9 cellular contexts compared by ENCODE assay signal in genomic region chr7:25846722-25847121, GRCh38.
A peak's percentile ranks its signal among the peaks of the same experiment; 100 is the strongest.
DNase-seq lines count a peak whose midpoint lies in the region; ATAC-seq, FAIRE-seq and TF ChIP-seq lines count a peak whose summit lies in the region.
"Had no signal": no experiment of that assay in that cellular context is flagged by ENCODE, and none has a peak within 500 bp of the region (broad histone marks: within the 10 kb centered on the region; RNA-seq: fewer than 3 reads in every experiment).

No MANE protein-coding gene starts in this region.

- H3K4me3 Mint-ChIP-seq in GM23338: no peak overlapping the region

- no peaks in the 10 kb centered on the region for H3K36me3 ChIP-seq in brain microvascular endothelial cell (replicated peaks)
- H3K36me3 ChIP-seq in thoracic aorta: no peaks in the 10 kb centered on the region
- H3K36me3 ChIP-seq in GM23338 (ENCODE audit: insufficient read depth): no peaks in the 10 kb centered on the region

- no peaks in the 10 kb centered on the region for H3F3A ChIP-seq in GM23338 (replicated peaks; ENCODE audit: low read depth)

- H4K20me1 ChIP-seq in GM23338 (replicated peaks; ENCODE audit: insufficient read depth): no peaks in the 10 kb centered on the region

- no peak overlapping the region for H3K27ac Mint-ChIP-seq in activated naive CD4-positive, alpha-beta T cell treated with anti-CD3 and anti-CD28 coated beads, Interleukin-2, amount 50 U/mL, for 72 hours
- H3K27ac Mint-ChIP-seq in GM23338: no peak overlapping the region

- no peak for ATAC-seq in thoracic aorta (ENCODE audit: insufficient number of reproducible peaks, low FRiP score, low read depth)
- no peak for ATAC-seq in activated naive CD4-positive, alpha-beta T cell treated with anti-CD3 and anti-CD28 coated beads, Interleukin-2, amount 50 U/mL, for 72 hours
- no peak for ATAC-seq in GM23338
- ATAC-seq in GM21515 (IDR thresholded peaks at IDR 0.05; ENCODE audit: unreplicated experiment): no peak

- DNase-seq in LHCN-M2 (ENCODE audit: low read depth) (peak; percentile 92), brain microvascular endothelial cell (peak; percentile 94), left kidney (ENCODE audit: low read depth, low spot score) (peak; percentile 77), thoracic aorta (ENCODE audit: low spot score) (no peak), GM23338 (ENCODE audit: low spot score) (no peak), GM12891 (ENCODE audit: insufficient read length, low spot score) (no peak)
- DNase-seq in activated naive CD4-positive, alpha-beta T cell treated with anti-CD3 and anti-CD28 coated beads, Interleukin-2, amount 50 U/mL, for 72 hours (ENCODE audit: low spot score in 2 of 2): no peak

- peaks cover 13% of the 10 kb centered on the region; the same call in 2 of the 3 replicates for H3K4me1 Mint-ChIP-seq in GM23338

- no peak for TF ChIP-seq POLR2A in GM12891 (IDR thresholded peaks at IDR 0.05; ENCODE audit: low read depth, low read length)

- in situ Hi-C loops in brain microvascular endothelial cell (cut with HindIII; ENCODE audit: low pct_ligation_motif_present, low sequenced_read_pairs): no loop called here

- H3K27ac ChIP-seq in brain microvascular endothelial cell: peak overlapping the region; percentile 97
- H3K27ac ChIP-seq in thoracic aorta: peak overlapping the region; percentile 81 to 89
- no peak overlapping the region for H3K27ac ChIP-seq in GM23338 (ENCODE audit: low read depth)
- H3K27ac ChIP-seq: PC-9 had no signal

- TF ChIP-seq CTCF in brain microvascular endothelial cell (IDR thresholded peaks at IDR 0.05; ENCODE audit: low read depth, low read length, missing control alignments) (no peak), thoracic aorta (IDR thresholded peaks at IDR 0.05) (no peak), GM23338 (conservative IDR thresholded peaks at IDR 0.05; ENCODE audit: low read depth in 2 of 2) (no peak)

- H3K4me3 ChIP-seq in brain microvascular endothelial cell (ENCODE audit: low read depth, low read length) (no peak overlapping the region), thoracic aorta (no peak overlapping the region), GM23338 (no peak overlapping the region)
- H3K4me3 ChIP-seq: PC-9 had no signal

- H2AFZ ChIP-seq in GM23338: no peak overlapping the region
- H2AFZ ChIP-seq: PC-9 had no signal

- H3K4me1 ChIP-seq in thoracic aorta (ENCODE audit: control insufficient read depth in 1 of 2, low read depth in 2 of 2) (peaks cover 44 to 98% of the 10 kb centered on the region in 2 donors), GM23338 (ENCODE audit: insufficient read depth) (peaks cover 5% of the 10 kb centered on the region; the same call in 1 of the 2 replicates)

- no peaks in the 10 kb centered on the region for H3K9me3 ChIP-seq in thoracic aorta

- H3K27me3 Mint-ChIP-seq in GM23338 (ENCODE audit: insufficient read depth, low read depth, poor library complexity): peaks cover 5% of the 10 kb centered on the region

- no peaks in the 10 kb centered on the region for H3K9me2 ChIP-seq in GM23338 (ENCODE audit: insufficient read depth)

- H3K79me2 ChIP-seq in GM23338 (replicated peaks; ENCODE audit: insufficient read depth): no peaks in the 10 kb centered on the region

- peaks cover 3 to 8% of the 10 kb centered on the region in 2 donors for H3K36me3 Mint-ChIP-seq in activated naive CD4-positive, alpha-beta T cell treated with anti-CD3 and anti-CD28 coated beads, Interleukin-2, amount 50 U/mL, for 72 hours
- no peaks in the 10 kb centered on the region for H3K36me3 Mint-ChIP-seq in GM23338 (ENCODE audit: low read depth)

- H3K27me3 ChIP-seq in brain microvascular endothelial cell (replicated peaks) (no peaks in the 10 kb centered on the region), thoracic aorta (replicated peaks; ENCODE audit: insufficient read depth) (no peaks in the 10 kb centered on the region), GM23338 (ENCODE audit: insufficient read depth) (peaks cover under 1% of the 10 kb centered on the region)

- H3K4me2 ChIP-seq in GM23338: no peak overlapping the region
- H3K4me2 ChIP-seq: PC-9 had no signal

- no peaks in the 10 kb centered on the region for H3K9me3 Mint-ChIP-seq in activated naive CD4-positive, alpha-beta T cell treated with anti-CD3 and anti-CD28 coated beads, Interleukin-2, amount 50 U/mL, for 72 hours
- H3K9me3 Mint-ChIP-seq in GM23338: no peaks in the 10 kb centered on the region

- no peak for FAIRE-seq in GM12891 (lab: Jason Lieb, UNC)

TF ChIP-seq in GM23338, 12 proteins besides CTCF, POLR2A, EP300 and RAD21 (continues in another document):
- no peak for TF ChIP-seq CREB1 (CRISPR knock-in tag; IDR thresholded peaks at IDR 0.05; ENCODE audit: low read depth)

TF ChIP-seq in GM12891, 5 proteins besides CTCF, POLR2A, EP300 and RAD21:
- no peak for TF ChIP-seq PAX5 (IDR thresholded peaks at IDR 0.05; ENCODE audit: insufficient read depth, low read length, severe bottlenecking)
- TF ChIP-seq POU2F2 (IDR thresholded peaks at IDR 0.05; ENCODE audit: low read depth, low read length): no peak
- TF ChIP-seq POLR2AphosphoS5 (IDR thresholded peaks at IDR 0.05; ENCODE audit: low read depth, low read length): no peak
- TF ChIP-seq TAF1 (IDR thresholded peaks at IDR 0.05; ENCODE audit: low read depth, low read length): no peak
- no peak for TF ChIP-seq SPI1 (IDR thresholded peaks at IDR 0.05; ENCODE audit: low read depth, low read length)

Comparison
In these comparisons a context has a peak if more than half of its experiments do, and no peak if none do; other contexts are left out.
1. DNase-seq: peak in LHCN-M2 (single experiment), brain microvascular endothelial cell (single experiment) and left kidney (single experiment); none in thoracic aorta (single experiment), activated naive CD4-positive, alpha-beta T cell treated with anti-CD3 and anti-CD28 coated beads, Interleukin-2, amount 50 U/mL, for 72 hours (0 of 2), GM23338 (single experiment) and GM12891 (single experiment).